1 cellular context compared by ENCODE assay signal in genomic region chr9:32570262-32570661, GRCh38.
TF ChIP-seq lines count a peak whose summit lies in the region.

No MANE protein-coding gene starts in this region.

TF ChIP-seq in SK-N-SH, 30 proteins besides CTCF, POLR2A, EP300 and RAD21:
- TF ChIP-seq USF1 (IDR thresholded peaks at IDR 0.05; ENCODE audit: borderline replicate concordance, low read depth) (no peak), RFX5 (IDR thresholded peaks at IDR 0.05; ENCODE audit: low read length) (no peak), NRF1 (IDR thresholded peaks at IDR 0.05; ENCODE audit: low read depth, low read length) (no peak), GATA2 (CRISPR knock-in tag; IDR thresholded peaks at IDR 0.05) (peak; percentile 59; the same call in 1 of the 2 replicates), PBX3 (IDR thresholded peaks at IDR 0.05) (no peak)
TF ChIP-seq in SK-N-SH: peak in this region for 1.
